ENCODE assay signal across 21 cellular contexts in genomic region chr10:21337171-21337792, GRCh38.
DNase-seq lines count a peak whose midpoint lies in the region; ATAC-seq and TF ChIP-seq lines count a peak whose summit lies in the region.
"Had no signal": no experiment of that assay in that cellular context is flagged by ENCODE, and none has a peak within 500 bp of the region (broad histone marks: within the 10 kb centered on the region; RNA-seq: fewer than 3 reads in every experiment).

No MANE protein-coding gene starts in this region.

- H3K27ac Mint-ChIP-seq in GM23338 (no peak overlapping the region), endothelial cell (ENCODE audit: unreplicated experiment) (no peak overlapping the region), neural crest cell (ENCODE audit: unreplicated experiment) (peak overlapping the region; percentile 43)

- peak; percentile 22 to 38 for TF ChIP-seq CTCF in GM23338 (conservative IDR thresholded peaks at IDR 0.05; ENCODE audit: low read depth in 2 of 2)
- TF ChIP-seq CTCF in endothelial cell (IDR thresholded peaks at IDR 0.05; ENCODE audit: unreplicated experiment) = peak; percentile 13
- peak; percentile 20 for TF ChIP-seq CTCF in neural crest cell (conservative IDR thresholded peaks at IDR 0.05)

- H3K27me3 Mint-ChIP-seq in GM23338 (ENCODE audit: insufficient read depth, low read depth, poor library complexity) = peaks cover 16% of the 10 kb centered on the region
- peaks cover 6% of the 10 kb centered on the region for H3K27me3 Mint-ChIP-seq in endothelial cell (ENCODE audit: unreplicated experiment)
- H3K27me3 Mint-ChIP-seq in neural crest cell (ENCODE audit: low read depth) = no peaks in the 10 kb centered on the region

- no peak for ATAC-seq in GM23338
- no peak for ATAC-seq in HG03378 (IDR thresholded peaks at IDR 0.05; ENCODE audit: unreplicated experiment)
- ATAC-seq in HG03025 (IDR thresholded peaks at IDR 0.05; ENCODE audit: low FRiP score, unreplicated experiment) = no peak

- H3K27ac ChIP-seq in GM23338 (ENCODE audit: low read depth) = peak overlapping the region; percentile 61; the same call in 1 of the 2 replicates

- peaks cover 21% of the 10 kb centered on the region for H3K4me1 Mint-ChIP-seq in GM23338
- H3K4me1 Mint-ChIP-seq in endothelial cell (ENCODE audit: unreplicated experiment) = no peaks in the 10 kb centered on the region
- peaks cover 12% of the 10 kb centered on the region for H3K4me1 Mint-ChIP-seq in neural crest cell

- H3K9me2 ChIP-seq in GM23338 (ENCODE audit: insufficient read depth) = no peaks in the 10 kb centered on the region

- H3K27me3 ChIP-seq in GM23338 (ENCODE audit: insufficient read depth) = no peaks in the 10 kb centered on the region
- H3K27me3 ChIP-seq: adrenal gland, gastrocnemius medialis, left lung, SJCRH30, suprapubic skin had no signal

- no peaks in the 10 kb centered on the region for H4K20me1 ChIP-seq in GM23338 (replicated peaks; ENCODE audit: insufficient read depth)

- peaks cover 12% of the 10 kb centered on the region for H3K4me1 ChIP-seq in GM23338 (ENCODE audit: insufficient read depth)
- H3K4me1 ChIP-seq: gastrocnemius medialis had no signal

- DNase-seq in GM23338 (ENCODE audit: low spot score) (no peak), NCI-H226 (peak; percentile 69), endothelial cell (ENCODE audit: low spot score) (no peak), neural crest cell (ENCODE audit: low read depth, low spot score) (no peak), NCI-H1436 (lab: John Stamatoyannopoulos, UW) (no peak)
- DNase-seq: activated CD4-positive, alpha-beta T cell treated with anti-CD3 and anti-CD28 coated beads for 1 hour; activated effector memory CD4-positive, alpha-beta T cell treated with anti-CD3 and anti-CD28 coated beads, Interleukin-2, amount 50 U/mL, for 16 hours; gastrocnemius medialis; MM.1S; NCI-H1930; NCI-H510A; stimulated activated CD4-positive, alpha-beta T cell treated with anti-CD3 and anti-CD28 coated beads, Interleukin-4, amount 100 ng/mL, for 4 hours; stimulated activated CD8-positive, alpha-beta memory T cell treated with anti-CD3 and anti-CD28 coated beads, Interleukin-4, amount 100 ng/mL, for 48 hours had no signal

- no peak overlapping the region for H2AFZ ChIP-seq in GM23338
- H2AFZ ChIP-seq: GM23248 had no signal

- no peak overlapping the region for H3K4me2 ChIP-seq in GM23338

- peaks cover 3% of the 10 kb centered on the region; the same call in 1 of the 3 replicates for H3K9me3 Mint-ChIP-seq in GM23338
- H3K9me3 Mint-ChIP-seq in endothelial cell (ENCODE audit: unreplicated experiment) = no peaks in the 10 kb centered on the region
- H3K9me3 Mint-ChIP-seq in neural crest cell = peaks cover 5% of the 10 kb centered on the region

- H3K36me3 ChIP-seq in GM23338 (ENCODE audit: insufficient read depth) = no peaks in the 10 kb centered on the region
- H3K36me3 ChIP-seq: adrenal gland, gastrocnemius medialis, left lung, SJCRH30, suprapubic skin had no signal

- no peak overlapping the region for H3K4me3 ChIP-seq in GM23338
- H3K4me3 ChIP-seq: adrenal gland, gastrocnemius medialis, GM23248, left lung, SJCRH30, skin epidermis, suprapubic skin had no signal

- H3F3A ChIP-seq in GM23338 (replicated peaks; ENCODE audit: low read depth) = 0 out of 2 replicates have a peak, but pooled peaks cover 6% of the 10 kb centered on the region

- H3K4me3 Mint-ChIP-seq in GM23338 (no peak overlapping the region), endothelial cell (ENCODE audit: unreplicated experiment) (no peak overlapping the region), neural crest cell (no peak overlapping the region)

- no peaks in the 10 kb centered on the region for H3K79me2 ChIP-seq in GM23338 (replicated peaks; ENCODE audit: insufficient read depth)

- peaks cover 2% of the 10 kb centered on the region; the same call in 1 of the 3 replicates for H3K36me3 Mint-ChIP-seq in GM23338 (ENCODE audit: low read depth)
- no peaks in the 10 kb centered on the region for H3K36me3 Mint-ChIP-seq in endothelial cell (ENCODE audit: low read depth, unreplicated experiment)
- H3K36me3 Mint-ChIP-seq in neural crest cell (ENCODE audit: low read depth) = no peaks in the 10 kb centered on the region

TF ChIP-seq in GM23338, 12 proteins besides CTCF, POLR2A, EP300 and RAD21:
- no peak for TF ChIP-seq ZNF331 (CRISPR knock-in tag; IDR thresholded peaks at IDR 0.05; ENCODE audit: low read depth)
- no peak for TF ChIP-seq NANOG (IDR thresholded peaks at IDR 0.05; ENCODE audit: borderline replicate concordance)
- TF ChIP-seq, protein P1, sequence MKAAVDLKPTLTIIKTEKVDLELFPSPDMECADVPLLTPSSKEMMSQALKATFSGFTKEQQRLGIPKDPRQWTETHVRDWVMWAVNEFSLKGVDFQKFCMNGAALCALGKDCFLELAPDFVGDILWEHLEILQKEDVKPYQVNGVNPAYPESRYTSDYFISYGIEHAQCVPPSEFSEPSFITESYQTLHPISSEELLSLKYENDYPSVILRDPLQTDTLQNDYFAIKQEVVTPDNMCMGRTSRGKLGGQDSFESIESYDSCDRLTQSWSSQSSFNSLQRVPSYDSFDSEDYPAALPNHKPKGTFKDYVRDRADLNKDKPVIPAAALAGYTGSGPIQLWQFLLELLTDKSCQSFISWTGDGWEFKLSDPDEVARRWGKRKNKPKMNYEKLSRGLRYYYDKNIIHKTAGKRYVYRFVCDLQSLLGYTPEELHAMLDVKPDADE (IDR thresholded peaks at IDR 0.05) = no peak
- no peak for TF ChIP-seq CREB1 (CRISPR knock-in tag; IDR thresholded peaks at IDR 0.05; ENCODE audit: low read depth)
- TF ChIP-seq JUNB (IDR thresholded peaks at IDR 0.05; ENCODE audit: unreplicated experiment) = no peak
- no peak for TF ChIP-seq ZNF114 (CRISPR knock-in tag; IDR thresholded peaks at IDR 0.05)
- TF ChIP-seq, protein P2, sequence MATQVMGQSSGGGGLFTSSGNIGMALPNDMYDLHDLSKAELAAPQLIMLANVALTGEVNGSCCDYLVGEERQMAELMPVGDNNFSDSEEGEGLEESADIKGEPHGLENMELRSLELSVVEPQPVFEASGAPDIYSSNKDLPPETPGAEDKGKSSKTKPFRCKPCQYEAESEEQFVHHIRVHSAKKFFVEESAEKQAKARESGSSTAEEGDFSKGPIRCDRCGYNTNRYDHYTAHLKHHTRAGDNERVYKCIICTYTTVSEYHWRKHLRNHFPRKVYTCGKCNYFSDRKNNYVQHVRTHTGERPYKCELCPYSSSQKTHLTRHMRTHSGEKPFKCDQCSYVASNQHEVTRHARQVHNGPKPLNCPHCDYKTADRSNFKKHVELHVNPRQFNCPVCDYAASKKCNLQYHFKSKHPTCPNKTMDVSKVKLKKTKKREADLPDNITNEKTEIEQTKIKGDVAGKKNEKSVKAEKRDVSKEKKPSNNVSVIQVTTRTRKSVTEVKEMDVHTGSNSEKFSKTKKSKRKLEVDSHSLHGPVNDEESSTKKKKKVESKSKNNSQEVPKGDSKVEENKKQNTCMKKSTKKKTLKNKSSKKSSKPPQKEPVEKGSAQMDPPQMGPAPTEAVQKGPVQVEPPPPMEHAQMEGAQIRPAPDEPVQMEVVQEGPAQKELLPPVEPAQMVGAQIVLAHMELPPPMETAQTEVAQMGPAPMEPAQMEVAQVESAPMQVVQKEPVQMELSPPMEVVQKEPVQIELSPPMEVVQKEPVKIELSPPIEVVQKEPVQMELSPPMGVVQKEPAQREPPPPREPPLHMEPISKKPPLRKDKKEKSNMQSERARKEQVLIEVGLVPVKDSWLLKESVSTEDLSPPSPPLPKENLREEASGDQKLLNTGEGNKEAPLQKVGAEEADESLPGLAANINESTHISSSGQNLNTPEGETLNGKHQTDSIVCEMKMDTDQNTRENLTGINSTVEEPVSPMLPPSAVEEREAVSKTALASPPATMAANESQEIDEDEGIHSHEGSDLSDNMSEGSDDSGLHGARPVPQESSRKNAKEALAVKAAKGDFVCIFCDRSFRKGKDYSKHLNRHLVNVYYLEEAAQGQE (IDR thresholded peaks at IDR 0.05; ENCODE audit: unreplicated experiment) = no peak
- TF ChIP-seq POLR2AphosphoS5 (IDR thresholded peaks at IDR 0.05; ENCODE audit: low read depth) = no peak
- TF ChIP-seq EZH2 (IDR thresholded peaks at IDR 0.05; ENCODE audit: low read depth, unreplicated experiment) = no peak
